8 cellular contexts compared by ENCODE assay signal in genomic region chr21:45287438-45288391, GRCh38. TPM values are rescaled to one million over a fixed set of nuclear protein-coding genes. Genes with fewer than 3 reads are reported as not detected.
DNase-seq lines count a peak whose midpoint lies in the region; ATAC-seq, FAIRE-seq and TF ChIP-seq lines count a peak whose summit lies in the region.

Gene POFUT2 (minus strand): TSS chr21:45287895. CDS start chr21:45287871, 24 bp downstream.

- H4K20me1 ChIP-seq in SK-N-SH (ENCODE audit: insufficient read depth), result peaks cover 38% of the 10 kb centered on the region

- H3K4me3 ChIP-seq in GM08714 (ENCODE audit: low read length) (peak within 1 kb of the TSS; percentile 85), SK-N-SH (ENCODE audit: low read depth in 2 of 2, low read length in 1 of 2) (peak within 1 kb of the TSS; percentile 78 to 80), neutrophil (ENCODE audit: low read depth in 1 of 2, low read length in 1 of 2) (peak within 1 kb of the TSS; percentile 67 to 86)

- peaks cover 5% of the 10 kb centered on the region for H3F3A ChIP-seq in SK-N-SH (replicated peaks; ENCODE audit: insufficient read depth)

- H2AFZ ChIP-seq in SK-N-SH (ENCODE audit: low read depth), result no peak within 1 kb of the TSS

- peak within 1 kb of the TSS; percentile 60 to 81 for H3K27ac ChIP-seq in SK-N-SH (ENCODE audit: low read depth in 2 of 2, low read length in 1 of 2)
- H3K27ac ChIP-seq in neutrophil, result peak within 1 kb of the TSS; percentile 85

- peaks cover 14% of the 10 kb centered on the region for H3K36me3 Mint-ChIP-seq in activated naive CD4-positive, alpha-beta T cell treated with anti-CD3 and anti-CD28 coated beads, Interleukin-2, amount 10 ng/mL, durations not matched to agents 7 days and 5 days

- H3K27me3 Mint-ChIP-seq in activated naive CD4-positive, alpha-beta T cell treated with anti-CD3 and anti-CD28 coated beads, Interleukin-2, amount 10 ng/mL, durations not matched to agents 7 days and 5 days, result peaks cover 15% of the 10 kb centered on the region

- DNase-seq in NCI-H1092 treated with DMSO at 0.1 percent for 48 hours (lab: John Stamatoyannopoulos, UW) (peak; percentile 93), SK-N-SH (peak; percentile 99), frontal cortex (ENCODE audit: low spot score in 2 of 2) (peak; percentile 99)
- DNase-seq in activated naive CD4-positive, alpha-beta T cell treated with anti-CD3 and anti-CD28 coated beads, Interleukin-2, amount 10 ng/mL, durations not matched to agents 7 days and 5 days, result peak; percentile 98

- H3K79me2 ChIP-seq in SK-N-SH (ENCODE audit: insufficient read depth), result peaks cover 46% of the 10 kb centered on the region

- H3K36me3 ChIP-seq in SK-N-SH (replicated peaks in 1 of 2; ENCODE audit: control insufficient read depth in 1 of 2, insufficient read depth in 2 of 2, low read length in 1 of 2), result peaks cover 19 to 43% of the 10 kb centered on the region in 2 experiments
- H3K36me3 ChIP-seq in neutrophil, result peaks cover 32% of the 10 kb centered on the region

- TF ChIP-seq RAD21 in SK-N-SH (IDR thresholded peaks at IDR 0.05; ENCODE audit: low read length), result no peak

- H3K9ac ChIP-seq in SK-N-SH, result peak within 1 kb of the TSS; percentile 84

- ATAC-seq in HG02610 (IDR thresholded peaks at IDR 0.05; ENCODE audit: unreplicated experiment), result peak; percentile 83

- TF ChIP-seq EP300 in SK-N-SH (IDR thresholded peaks at IDR 0.05; ENCODE audit: borderline replicate concordance in 1 of 2, low read depth in 1 of 2, low read length in 1 of 2), result no peak

- no peaks in the 10 kb centered on the region for H3K9me3 ChIP-seq in SK-N-SH
- no peaks in the 10 kb centered on the region for H3K9me3 ChIP-seq in neutrophil

- H3K4me2 ChIP-seq in SK-N-SH, result peak within 1 kb of the TSS; percentile 95

- H3K27ac Mint-ChIP-seq in activated naive CD4-positive, alpha-beta T cell treated with anti-CD3 and anti-CD28 coated beads, Interleukin-2, amount 10 ng/mL, durations not matched to agents 7 days and 5 days, result peak within 1 kb of the TSS; percentile 72

- H3K9me2 ChIP-seq in SK-N-SH, result no peaks in the 10 kb centered on the region

- H3K4me1 ChIP-seq in SK-N-SH (ENCODE audit: control insufficient read depth in 1 of 2, insufficient read depth in 2 of 2, low read depth in 1 of 2, low read length in 1 of 2) (peaks cover 0 to 31% of the 10 kb centered on the region in 2 experiments; a peak in 1 of 4 replicates), neutrophil (ENCODE audit: control insufficient read depth in 1 of 2, insufficient read depth in 1 of 2, low read depth in 1 of 2, low read length in 1 of 2) (peaks cover 14 to 20% of the 10 kb centered on the region in 2 experiments)

- H3K4me3 Mint-ChIP-seq in activated naive CD4-positive, alpha-beta T cell treated with anti-CD3 and anti-CD28 coated beads, Interleukin-2, amount 10 ng/mL, durations not matched to agents 7 days and 5 days, result peak within 1 kb of the TSS; percentile 84

- POLR2A ChIA-PET in SK-N-SH (lab: Yijun Ruan, JAX), result interaction anchor here (0.7 to 1.2 kb wide), 4 partner anchors 31 to 152 kb away, joined by 3 to 4 read pairs (median 4); no protein-coding TSS in a partner anchor

- H3K27me3 ChIP-seq in SK-N-SH (ENCODE audit: insufficient read depth), result no peaks in the 10 kb centered on the region
- H3K27me3 ChIP-seq in neutrophil, result no peaks in the 10 kb centered on the region

- WGBS in SK-N-SH (ENCODE audit: low lambda C conversion rate), result 3% methylated on average over 29 of the region's 90 CpGs

- no peaks in the 10 kb centered on the region for H3K9me3 Mint-ChIP-seq in activated naive CD4-positive, alpha-beta T cell treated with anti-CD3 and anti-CD28 coated beads, Interleukin-2, amount 10 ng/mL, durations not matched to agents 7 days and 5 days

- CTCF ChIA-PET in SK-N-SH (lab: Yijun Ruan, JAX), result interaction anchor here (0.8 to 15.7 kb wide), 6 partner anchors 21 to 532 kb away, joined by 3 to 271 read pairs (median 7); no protein-coding TSS in a partner anchor
- CTCF ChIA-PET in activated naive CD4-positive, alpha-beta T cell treated with anti-CD3 and anti-CD28 coated beads, Interleukin-2, amount 10 ng/mL, durations not matched to agents 7 days and 5 days (lab: Charles Lee), result interaction anchor here (0.6 to 3.5 kb wide), 4 partner anchors 148 to 159 kb away, joined by 3 to 16 read pairs (median 4); no protein-coding TSS in a partner anchor

- FAIRE-seq in frontal cortex (lab: Jason Lieb, UNC), result no peak

- TF ChIP-seq CTCF in SK-N-SH (IDR thresholded peaks at IDR 0.05), result no peak
- TF ChIP-seq CTCF in neutrophil (IDR thresholded peaks at IDR 0.05), result peak; percentile 59
- no peak for TF ChIP-seq CTCF in subcutaneous adipose tissue (IDR thresholded peaks at IDR 0.05; ENCODE audit: low read depth)

- H3K4me1 Mint-ChIP-seq in activated naive CD4-positive, alpha-beta T cell treated with anti-CD3 and anti-CD28 coated beads, Interleukin-2, amount 10 ng/mL, durations not matched to agents 7 days and 5 days, result peaks cover 19% of the 10 kb centered on the region

TF ChIP-seq in SK-N-SH, 30 proteins besides CTCF, POLR2A, EP300 and RAD21:
- TF ChIP-seq TAF1 (IDR thresholded peaks at IDR 0.05; ENCODE audit: borderline replicate concordance, low read depth, low read length) (peak; percentile 76), IRF3 (IDR thresholded peaks at IDR 0.05; ENCODE audit: low read depth, low read length) (no peak), MAX (IDR thresholded peaks at IDR 0.05; ENCODE audit: low read depth) (0 out of 2 replicates have a peak, but pooled peaks have one; percentile 35), GABPA (IDR thresholded peaks at IDR 0.05; ENCODE audit: low read depth) (peak; percentile 85), FOXJ3 (CRISPR knock-in tag; IDR thresholded peaks at IDR 0.05) (no peak), CHD2 (IDR thresholded peaks at IDR 0.05; ENCODE audit: low read length, partially characterized antibody) (peak; percentile 32), JUND (IDR thresholded peaks at IDR 0.05) (no peak), REST (IDR thresholded peaks at IDR 0.05; ENCODE audit: low read depth, low read length) (no peak), MXI1 (IDR thresholded peaks at IDR 0.05; ENCODE audit: low read depth, low read length) (peak; percentile 87), NRF1 (IDR thresholded peaks at IDR 0.05; ENCODE audit: low read depth, low read length) (peak; percentile 96), POLR2AphosphoS5 (IDR thresholded peaks at IDR 0.05; ENCODE audit: low read depth, low read length) (peak; percentile 86), SMC3 (IDR thresholded peaks at IDR 0.05; ENCODE audit: low read depth, low read length) (0 out of 2 replicates have a peak, but pooled peaks have one; percentile 3), TCF12 (IDR thresholded peaks at IDR 0.05) (no peak), YY1 (IDR thresholded peaks at IDR 0.05; ENCODE audit: low read depth) (peak; percentile 84), NFIC (IDR thresholded peaks at IDR 0.05; ENCODE audit: borderline replicate concordance) (no peak)

RNA-seq across cellular contexts. Expression of gene POFUT2, which starts in this region (rescaled TPM):
- polyA plus RNA-seq in SK-N-SH (2012; rRNA removed), result 45.5 and 53.3 TPM in 2 replicates
- 27.6 and 33.4 TPM in 2 replicates for polyA plus RNA-seq in SK-N-SH (2012; cell fraction: cytosol; rRNA removed)
- polyA plus RNA-seq in SK-N-SH (2012; cell fraction: nucleus; rRNA removed), result 208 and 214 TPM in 2 replicates
- total RNA-seq in frontal cortex (11.0 TPM), subcutaneous adipose tissue (10 to 100 TPM in 3 of 4 donors, 1 to 10 TPM in 1; 8.3 to 19.8 (median 17.0) TPM)

Comparison
In these comparisons a context has a peak if more than half of its experiments do, and no peak if none do; other contexts are left out.
1. Peak in every context shown above with its lines: DNase-seq, ATAC-seq, H3K4me3 ChIP-seq and H3K27ac ChIP-seq.